10 cellular contexts compared by ENCODE assay signal in genomic region chr2:160372585-160372984, GRCh38.
DNase-seq lines count a peak whose midpoint lies in the region; ATAC-seq and TF ChIP-seq lines count a peak whose summit lies in the region.
"Had no signal": no experiment of that assay in that cellular context is flagged by ENCODE, and none has a peak within 500 bp of the region (broad histone marks: within the 10 kb centered on the region; RNA-seq: fewer than 3 reads in every experiment).

No MANE protein-coding gene starts in this region.

- peaks cover 100% of the 10 kb centered on the region for H4K20me1 ChIP-seq in smooth muscle cell (ENCODE audit: low read depth)

- TF ChIP-seq CTCF in astrocyte of the spinal cord (IDR thresholded peaks at IDR 0.05; ENCODE audit: low read depth, low read length): no peak
- no peak for TF ChIP-seq CTCF in left lung (IDR thresholded peaks at IDR 0.05)
- no peak for TF ChIP-seq CTCF in smooth muscle cell (IDR thresholded peaks at IDR 0.05; ENCODE audit: borderline replicate concordance, insufficient read depth, poor library complexity, severe bottlenecking)

- peaks cover 98% of the 10 kb centered on the region for H3K79me2 ChIP-seq in smooth muscle cell (ENCODE audit: low read depth)

- no peaks in the 10 kb centered on the region for H3K27me3 ChIP-seq in left lung
- no peaks in the 10 kb centered on the region for H3K27me3 ChIP-seq in smooth muscle cell (ENCODE audit: low read depth)
- H3K27me3 ChIP-seq: dorsolateral prefrontal cortex had no signal

- H3K9me3 ChIP-seq in left lung (no peaks in the 10 kb centered on the region), smooth muscle cell (replicated peaks; ENCODE audit: low read depth) (no peaks in the 10 kb centered on the region)

- intact Hi-C loops in left lung (cut with DNase I): no loop called here

- H3K4me2 ChIP-seq in smooth muscle cell: peak overlapping the region; percentile 77

- H3K27ac ChIP-seq in left lung (peak overlapping the region; percentile 60 to 88), smooth muscle cell (ENCODE audit: low read depth) (peak overlapping the region; percentile 79)

- H3K4me1 ChIP-seq in left lung (peaks cover 65 to 100% of the 10 kb centered on the region in 2 donors), smooth muscle cell (ENCODE audit: low read depth) (peaks cover 64% of the 10 kb centered on the region)

- ATAC-seq in left lung (peak; percentile 13), HG03378 (IDR thresholded peaks at IDR 0.05; ENCODE audit: unreplicated experiment) (no peak)
- ATAC-seq: sciatic nerve had no signal

- H3K36me3 ChIP-seq in left lung (no peaks in the 10 kb centered on the region), smooth muscle cell (ENCODE audit: low read depth) (no peaks in the 10 kb centered on the region)

- peak overlapping the region; percentile 17 for H3K9ac ChIP-seq in smooth muscle cell (ENCODE audit: low read depth)

- DNase-seq in HT1080 (ENCODE audit: low read depth) (peak; percentile 29), astrocyte of the spinal cord (ENCODE audit: low read depth, low spot score) (peak; percentile 70), left lung (no peak), smooth muscle cell (lab: John Stamatoyannopoulos, UW; ENCODE audit: unreplicated experiment) (no peak), NCI-H1930 (lab: John Stamatoyannopoulos, UW) (no peak)
- no peak for DNase-seq in stimulated activated CD4-positive, alpha-beta T cell treated with anti-CD3 and anti-CD28 coated beads, Interleukin-2, amount 100 ng/mL, for 24 hours
- DNase-seq: dorsolateral prefrontal cortex, NCI-H748 treated with DMSO at 0.1 percent for 48 hours had no signal

- H3F3A ChIP-seq in smooth muscle cell (ENCODE audit: low read depth): peaks cover 7% of the 10 kb centered on the region

- in situ Hi-C loops in astrocyte of the spinal cord (cut with HindIII; ENCODE audit: low sequenced_read_pairs): no loop called here

- H2AFZ ChIP-seq in smooth muscle cell (ENCODE audit: low read depth): no peak overlapping the region

- H3K4me3 ChIP-seq in astrocyte of the spinal cord (ENCODE audit: low read depth, low read length) (no peak overlapping the region), left lung (no peak overlapping the region), smooth muscle cell (no peak overlapping the region)
- H3K4me3 ChIP-seq: dorsolateral prefrontal cortex had no signal

Comparison
In these comparisons a context has a peak if more than half of its experiments do, and no peak if none do; other contexts are left out.
1. DNase-seq: peak in HT1080 (single experiment) and astrocyte of the spinal cord (single experiment); none in left lung (0 of 2), smooth muscle cell (single experiment), stimulated activated CD4-positive, alpha-beta T cell treated with anti-CD3 and anti-CD28 coated beads, Interleukin-2, amount 100 ng/mL, for 24 hours (0 of 2) and NCI-H1930 (0 of 2).